ENCODE assay signal across 8 cellular contexts in the genomic region with DNA sequence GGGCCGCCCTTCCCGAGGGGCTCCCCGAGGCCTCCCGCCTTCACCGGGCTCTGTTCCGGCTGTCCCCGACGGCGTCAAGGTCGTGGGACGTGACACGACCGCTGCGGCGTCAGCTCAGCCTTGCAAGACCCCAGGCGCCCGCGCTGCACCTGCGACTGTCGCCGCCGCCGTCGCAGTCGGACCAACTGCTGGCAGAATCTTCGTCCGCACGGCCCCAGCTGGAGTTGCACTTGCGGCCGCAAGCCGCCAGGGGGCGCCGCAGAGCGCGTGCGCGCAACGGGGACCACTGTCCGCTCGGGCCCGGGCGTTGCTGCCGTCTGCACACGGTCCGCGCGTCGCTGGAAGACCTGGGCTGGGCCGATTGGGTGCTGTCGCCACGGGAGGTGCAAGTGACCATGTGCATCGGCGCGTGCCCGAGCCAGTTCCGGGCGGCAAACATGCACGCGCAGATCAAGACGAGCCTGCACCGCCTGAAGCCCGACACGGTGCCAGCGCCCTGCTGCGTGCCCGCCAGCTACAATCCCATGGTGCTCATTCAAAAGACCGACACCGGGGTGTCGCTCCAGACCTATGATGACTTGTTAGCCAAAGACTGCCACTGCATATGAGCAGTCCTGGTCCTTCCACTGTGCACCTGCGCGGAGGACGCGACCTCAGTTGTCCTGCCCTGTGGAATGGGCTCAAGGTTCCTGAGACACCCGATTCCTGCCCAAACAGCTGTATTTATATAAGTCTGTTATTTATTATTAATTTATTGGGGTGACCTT. TPM values are rescaled to one million over a fixed set of nuclear protein-coding genes. Genes with fewer than 3 reads are reported as not detected.
DNase-seq lines count a peak whose midpoint lies in the region; ATAC-seq and TF ChIP-seq lines count a peak whose summit lies in the region.

No MANE protein-coding gene starts in this region.

- H3K79me2 ChIP-seq in ACC112 (ENCODE audit: control insufficient read depth, insufficient read depth, low read length, unreplicated experiment): peaks cover 2% of the 10 kb centered on the region

- ATAC-seq in GM18519 (IDR thresholded peaks at IDR 0.05; ENCODE audit: low FRiP score, unreplicated experiment) (peak; percentile 60), HG03139 (IDR thresholded peaks at IDR 0.05; ENCODE audit: unreplicated experiment) (peak; percentile 65)
- ATAC-seq in activated CD8-positive, alpha-beta T cell treated with anti-CD3 and anti-CD28 coated beads for 36 hours: peak; percentile 90
- peak; percentile 90 for ATAC-seq in effector memory CD8-positive, alpha-beta T cell (replicated peaks)

- DNase-seq in NCI-H510A treated with DMSO at 0.1 percent for 48 hours (lab: John Stamatoyannopoulos, UW): peak; percentile 84
- DNase-seq in activated CD8-positive, alpha-beta T cell treated with anti-CD3 and anti-CD28 coated beads for 36 hours: peak; percentile 83
- DNase-seq in effector memory CD8-positive, alpha-beta T cell: peak; percentile 67 to 77 (median 68)
- DNase-seq in mesothelial cell of epicardium (ENCODE audit: low spot score in 2 of 2, unreplicated experiment in 2 of 2): peak; percentile 72 to 85
- peak; percentile 68 to 75 for DNase-seq in stimulated activated CD8-positive, alpha-beta memory T cell treated with anti-CD3 and anti-CD28 coated beads, Interleukin-15, amount 100 ng/mL, for 48 hours (ENCODE audit: low read depth in 2 of 2)

- no peak overlapping the region for H3K27ac Mint-ChIP-seq in activated CD8-positive, alpha-beta T cell treated with anti-CD3 and anti-CD28 coated beads for 36 hours
- H3K27ac Mint-ChIP-seq in effector memory CD8-positive, alpha-beta T cell: peak overlapping the region in 1 of 2 donors; percentile 67
- no peak overlapping the region for H3K27ac Mint-ChIP-seq in mesothelial cell of epicardium

- no peaks in the 10 kb centered on the region for H3K9me3 Mint-ChIP-seq in activated CD8-positive, alpha-beta T cell treated with anti-CD3 and anti-CD28 coated beads for 36 hours
- no peaks in the 10 kb centered on the region for H3K9me3 Mint-ChIP-seq in effector memory CD8-positive, alpha-beta T cell
- no peaks in the 10 kb centered on the region for H3K9me3 Mint-ChIP-seq in mesothelial cell of epicardium

- H3K36me3 ChIP-seq in ACC112 (ENCODE audit: insufficient read depth, low read length): no peaks in the 10 kb centered on the region

- H3K4me3 Mint-ChIP-seq in activated CD8-positive, alpha-beta T cell treated with anti-CD3 and anti-CD28 coated beads for 36 hours: peak overlapping the region; percentile 62
- peak overlapping the region; percentile 76 to 79 for H3K4me3 Mint-ChIP-seq in effector memory CD8-positive, alpha-beta T cell
- peak overlapping the region; percentile 52 for H3K4me3 Mint-ChIP-seq in mesothelial cell of epicardium

- intact Hi-C loops in activated CD8-positive, alpha-beta T cell treated with anti-CD3 and anti-CD28 coated beads for 36 hours (cut with micrococcal nuclease): no loop called here

- H3K4me1 ChIP-seq in ACC112 (ENCODE audit: control insufficient read depth, insufficient read depth, low read length, unreplicated experiment): no peaks in the 10 kb centered on the region

- peaks cover 6% of the 10 kb centered on the region for H3K4me1 Mint-ChIP-seq in activated CD8-positive, alpha-beta T cell treated with anti-CD3 and anti-CD28 coated beads for 36 hours (ENCODE audit: low read depth)
- peaks cover 3 to 6% of the 10 kb centered on the region in 2 donors for H3K4me1 Mint-ChIP-seq in effector memory CD8-positive, alpha-beta T cell (ENCODE audit: low read depth in 2 of 2)
- peaks cover 12% of the 10 kb centered on the region for H3K4me1 Mint-ChIP-seq in mesothelial cell of epicardium

- peaks cover 36% of the 10 kb centered on the region for H3K27me3 Mint-ChIP-seq in activated CD8-positive, alpha-beta T cell treated with anti-CD3 and anti-CD28 coated beads for 36 hours
- H3K27me3 Mint-ChIP-seq in effector memory CD8-positive, alpha-beta T cell: peaks cover 0 to 38% of the 10 kb centered on the region in 2 donors
- peaks cover 6% of the 10 kb centered on the region for H3K27me3 Mint-ChIP-seq in mesothelial cell of epicardium (ENCODE audit: low read depth)

- peak overlapping the region; percentile 66 for H3K4me3 ChIP-seq in ACC112 (ENCODE audit: low read depth, low read length)

- H3K36me3 Mint-ChIP-seq in activated CD8-positive, alpha-beta T cell treated with anti-CD3 and anti-CD28 coated beads for 36 hours (ENCODE audit: low read depth): no peaks in the 10 kb centered on the region
- peaks cover 17% of the 10 kb centered on the region for H3K36me3 Mint-ChIP-seq in effector memory CD8-positive, alpha-beta T cell (ENCODE audit: insufficient read depth)
- no peaks in the 10 kb centered on the region for H3K36me3 Mint-ChIP-seq in mesothelial cell of epicardium

- TF ChIP-seq CTCF in activated CD8-positive, alpha-beta T cell treated with anti-CD3 and anti-CD28 coated beads for 36 hours (IDR thresholded peaks at IDR 0.05): peak; percentile 100
- peak; percentile 100 for TF ChIP-seq CTCF in mesothelial cell of epicardium (IDR thresholded peaks at IDR 0.05; ENCODE audit: unreplicated experiment)

- no peak overlapping the region for H3K27ac ChIP-seq in ACC112 (ENCODE audit: low read depth, low read length)

- POLR2A ChIA-PET in activated CD8-positive, alpha-beta T cell treated with anti-CD3 and anti-CD28 coated beads for 36 hours (lab: Charles Lee): interaction anchor here (1.0 to 2.1 kb wide), 6 partner anchors 24 to 108 kb away, joined by 3 to 9 read pairs (median 4); partner anchors contain the start of gene JUND

- no peak overlapping the region for H2AFZ ChIP-seq in ACC112 (ENCODE audit: low read length, unreplicated experiment)

- H3K27me3 ChIP-seq in ACC112 (ENCODE audit: insufficient read depth, low read length): no peaks in the 10 kb centered on the region

- CTCF ChIA-PET in activated CD8-positive, alpha-beta T cell treated with anti-CD3 and anti-CD28 coated beads for 36 hours (lab: Charles Lee): interaction anchor here (0.6 to 6.7 kb wide), 55 partner anchors 8 to 458 kb away, joined by 3 to 181 read pairs (median 4); partner anchors contain the start of genes IQCN, JUND, LRRC25 and LSM4

RNA-seq across cellular contexts. Expression of gene GDF15, which starts 2.6 kb away (rescaled TPM):
- total RNA-seq in activated CD8-positive, alpha-beta T cell treated with anti-CD3 and anti-CD28 coated beads for 36 hours: not detected
- 3.2 to 4.7 TPM (median 3.9 TPM) in 3 replicates for total RNA-seq in mesothelial cell of epicardium

RNA-seq across cellular contexts. Expression of gene LRRC25, which starts 8.9 kb away (rescaled TPM):
- not detected for total RNA-seq in activated CD8-positive, alpha-beta T cell treated with anti-CD3 and anti-CD28 coated beads for 36 hours
- total RNA-seq in mesothelial cell of epicardium: 0.18 to 0.29 TPM in 2 of 3 replicates, not detected in the other

RNA-seq across cellular contexts. Expression of gene SSBP4, which starts 30.7 kb away (rescaled TPM):
- total RNA-seq in activated CD8-positive, alpha-beta T cell treated with anti-CD3 and anti-CD28 coated beads for 36 hours: 100 to 1,000 TPM in 1 of 2 experiments, 10 to 100 TPM in 1; 98.2 to 102 TPM
- total RNA-seq in mesothelial cell of epicardium: 120 to 123 TPM (median 121 TPM) in 3 replicates

RNA-seq across cellular contexts. Expression of gene PGPEP1, which starts 48.1 kb away (rescaled TPM):
- total RNA-seq in activated CD8-positive, alpha-beta T cell treated with anti-CD3 and anti-CD28 coated beads for 36 hours: 10 to 100 TPM; 21.7 to 23.9 TPM
- 22.6 to 24.3 TPM (median 23.2 TPM) in 3 replicates for total RNA-seq in mesothelial cell of epicardium

RNA-seq across cellular contexts. Expression of gene ISYNA1, which starts 49.4 kb away (rescaled TPM):
- total RNA-seq in activated CD8-positive, alpha-beta T cell treated with anti-CD3 and anti-CD28 coated beads for 36 hours: 10 to 100 TPM; 48.6 to 54.9 TPM
- total RNA-seq in mesothelial cell of epicardium: 795 to 833 TPM (median 826 TPM) in 3 replicates
